ENCODE assay signal across 13 cellular contexts in the genomic region with DNA sequence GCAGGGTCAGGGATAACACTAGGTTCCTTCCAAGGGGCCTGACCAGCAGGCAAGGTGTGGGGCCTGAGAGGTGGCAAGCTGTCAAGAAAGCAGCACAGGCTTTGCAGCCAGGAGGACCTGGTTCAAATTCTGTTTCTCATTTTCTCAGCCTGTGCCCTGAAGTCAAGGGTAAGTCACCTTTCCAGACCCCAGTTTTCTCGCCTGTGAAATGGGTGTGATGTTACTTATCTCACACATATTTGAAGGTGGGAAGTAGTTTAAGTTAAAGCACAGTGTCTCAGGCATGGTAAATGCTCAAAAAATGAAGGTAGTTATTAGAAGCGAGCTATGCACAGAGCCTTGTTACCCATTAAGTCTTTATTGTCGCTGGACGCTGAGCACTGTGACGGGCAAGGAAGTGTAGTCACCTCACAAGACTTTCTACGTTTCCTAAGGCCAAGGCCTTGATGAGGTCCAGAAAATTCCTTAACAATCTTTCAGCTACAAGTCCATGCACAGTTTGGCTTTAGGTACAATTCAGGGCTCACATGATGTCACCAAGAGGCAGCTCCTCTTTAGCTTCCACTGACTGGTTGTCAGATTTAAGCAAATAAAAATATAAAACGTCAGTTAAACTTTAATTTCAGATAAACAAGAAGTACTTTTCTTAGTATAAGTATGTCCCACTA.
"Had no signal": no experiment of that assay in that cellular context is flagged by ENCODE, and none has a peak within 500 bp of the region (broad histone marks: within the 10 kb centered on the region; RNA-seq: fewer than 3 reads in every experiment).

No MANE protein-coding gene starts in this region.

- H3K4me1 ChIP-seq: ascending aorta, psoas muscle had no signal

- H3K4me3 ChIP-seq: ascending aorta, neural progenitor cell, psoas muscle, smooth muscle cell, thoracic aorta had no signal

- ATAC-seq: effector memory CD8-positive, alpha-beta T cell; psoas muscle; stimulated activated effector memory CD8-positive, alpha-beta T cell treated with anti-CD3 and anti-CD28 coated beads, Interleukin-12 subunit alpha, Interleukin-12 subunit beta, amount 100 ng/mL, for 72 hours had no signal

- DNase-seq: activated CD4-positive, alpha-beta T cell treated with anti-CD3 and anti-CD28 coated beads, Interleukin-2, amount 50 U/mL, for 48 hours; activated gamma-delta T cell; effector memory CD8-positive, alpha-beta T cell; hypothalamus; psoas muscle; stimulated activated CD4-positive, alpha-beta T cell treated with anti-CD3 and anti-CD28 coated beads, Interleukin-4, amount 100 ng/mL, for 1 hour; SW 1271 had no signal

- H3K36me3 Mint-ChIP-seq: activated naive CD4-positive, alpha-beta T cell treated with anti-CD3 and anti-CD28 coated beads, Interleukin-2, amount 50 U/mL, for 24 hours; neural progenitor cell; stimulated activated effector memory CD8-positive, alpha-beta T cell treated with anti-CD3 and anti-CD28 coated beads, Interleukin-12 subunit alpha, Interleukin-12 subunit beta, amount 100 ng/mL, for 72 hours had no signal

- H3K9me3 ChIP-seq: ascending aorta, psoas muscle, thoracic aorta had no signal

- H3K27me3 Mint-ChIP-seq: activated naive CD4-positive, alpha-beta T cell treated with anti-CD3 and anti-CD28 coated beads, Interleukin-2, amount 50 U/mL, for 24 hours had no signal

- H3K27ac Mint-ChIP-seq: effector memory CD8-positive, alpha-beta T cell; stimulated activated effector memory CD8-positive, alpha-beta T cell treated with anti-CD3 and anti-CD28 coated beads, Interleukin-12 subunit alpha, Interleukin-12 subunit beta, amount 100 ng/mL, for 72 hours had no signal

- H3K4me3 Mint-ChIP-seq: activated naive CD4-positive, alpha-beta T cell treated with anti-CD3 and anti-CD28 coated beads, Interleukin-2, amount 50 U/mL, for 24 hours; effector memory CD8-positive, alpha-beta T cell; neural progenitor cell; stimulated activated effector memory CD8-positive, alpha-beta T cell treated with anti-CD3 and anti-CD28 coated beads, Interleukin-12 subunit alpha, Interleukin-12 subunit beta, amount 100 ng/mL, for 72 hours had no signal

- H3K9me3 Mint-ChIP-seq: activated naive CD4-positive, alpha-beta T cell treated with anti-CD3 and anti-CD28 coated beads, Interleukin-2, amount 50 U/mL, for 24 hours; effector memory CD8-positive, alpha-beta T cell; neural progenitor cell; stimulated activated effector memory CD8-positive, alpha-beta T cell treated with anti-CD3 and anti-CD28 coated beads, Interleukin-12 subunit alpha, Interleukin-12 subunit beta, amount 100 ng/mL, for 72 hours had no signal

- H3K27ac ChIP-seq: ascending aorta, neural progenitor cell, psoas muscle, thoracic aorta had no signal

- H3K27me3 ChIP-seq: ascending aorta had no signal

- H3K36me3 ChIP-seq: ascending aorta, neural progenitor cell, thoracic aorta had no signal
